Comparison of ENCODE assay signal across 16 cellular contexts in genomic region chr6:79045966-79046365, GRCh38.
"Had no signal": no experiment of that assay in that cellular context is flagged by ENCODE, and none has a peak within 500 bp of the region (broad histone marks: within the 10 kb centered on the region; RNA-seq: fewer than 3 reads in every experiment).

No MANE protein-coding gene starts in this region.

- H3K27ac ChIP-seq: body of pancreas, colonic mucosa, parathyroid adenoma, thyroid gland, uterus had no signal

- H3K27me3 ChIP-seq: body of pancreas, colonic mucosa, thyroid gland, uterus had no signal

- H3K4me3 Mint-ChIP-seq: naive B cell; stimulated activated naive B cell treated with anti-CD40 and anti-IgM and Interleukin-4, amounts not matched to agents 10 μg/mL and 1 μg/mL and 100 μg/mL, for 72 hours had no signal

- H3K27ac Mint-ChIP-seq: stimulated activated naive B cell treated with anti-CD40 and anti-IgM and Interleukin-4, amounts not matched to agents 10 μg/mL and 1 μg/mL and 100 μg/mL, for 72 hours had no signal

- DNase-seq: activated CD4-positive, alpha-beta T cell treated with anti-CD3 and anti-CD28 coated beads, Interleukin-2, amount 50 U/mL, for 1 hour; activated CD4-positive, CD25-positive, alpha-beta regulatory T cell; activated naive CD4-positive, alpha-beta T cell treated with anti-CD3 and anti-CD28 coated beads, Interleukin-2, amount 50 U/mL, for 16 hours; amygdala; body of pancreas; caudate nucleus; colonic mucosa; foreskin fibroblast; hippocampal formation; naive B cell; stimulated activated naive B cell treated with anti-CD40 and anti-IgM and Interleukin-4, amounts not matched to agents 10 μg/mL and 1 μg/mL and 100 μg/mL, for 72 hours; thyroid gland; uterus had no signal

- H3K9me3 Mint-ChIP-seq: naive B cell; stimulated activated naive B cell treated with anti-CD40 and anti-IgM and Interleukin-4, amounts not matched to agents 10 μg/mL and 1 μg/mL and 100 μg/mL, for 72 hours had no signal

- FAIRE-seq: keratinocyte had no signal

- H3K9me3 ChIP-seq: body of pancreas, colonic mucosa, thyroid gland, uterus had no signal

- H3K36me3 ChIP-seq: colonic mucosa, thyroid gland, uterus had no signal

- H3K27me3 Mint-ChIP-seq: naive B cell; stimulated activated naive B cell treated with anti-CD40 and anti-IgM and Interleukin-4, amounts not matched to agents 10 μg/mL and 1 μg/mL and 100 μg/mL, for 72 hours had no signal

- H2AFZ ChIP-seq: parathyroid adenoma had no signal

- ATAC-seq: body of pancreas; left lobe of liver; stimulated activated naive B cell treated with anti-CD40 and anti-IgM and Interleukin-4, amounts not matched to agents 10 μg/mL and 1 μg/mL and 100 μg/mL, for 72 hours had no signal

- H3K4me3 ChIP-seq: body of pancreas, colonic mucosa, thyroid gland, uterus had no signal

- H3K9ac ChIP-seq: parathyroid adenoma had no signal

- H3K4me1 ChIP-seq: colonic mucosa, parathyroid adenoma, thyroid gland, uterus had no signal
